ENCODE assay signal across 16 cellular contexts in the genomic region with DNA sequence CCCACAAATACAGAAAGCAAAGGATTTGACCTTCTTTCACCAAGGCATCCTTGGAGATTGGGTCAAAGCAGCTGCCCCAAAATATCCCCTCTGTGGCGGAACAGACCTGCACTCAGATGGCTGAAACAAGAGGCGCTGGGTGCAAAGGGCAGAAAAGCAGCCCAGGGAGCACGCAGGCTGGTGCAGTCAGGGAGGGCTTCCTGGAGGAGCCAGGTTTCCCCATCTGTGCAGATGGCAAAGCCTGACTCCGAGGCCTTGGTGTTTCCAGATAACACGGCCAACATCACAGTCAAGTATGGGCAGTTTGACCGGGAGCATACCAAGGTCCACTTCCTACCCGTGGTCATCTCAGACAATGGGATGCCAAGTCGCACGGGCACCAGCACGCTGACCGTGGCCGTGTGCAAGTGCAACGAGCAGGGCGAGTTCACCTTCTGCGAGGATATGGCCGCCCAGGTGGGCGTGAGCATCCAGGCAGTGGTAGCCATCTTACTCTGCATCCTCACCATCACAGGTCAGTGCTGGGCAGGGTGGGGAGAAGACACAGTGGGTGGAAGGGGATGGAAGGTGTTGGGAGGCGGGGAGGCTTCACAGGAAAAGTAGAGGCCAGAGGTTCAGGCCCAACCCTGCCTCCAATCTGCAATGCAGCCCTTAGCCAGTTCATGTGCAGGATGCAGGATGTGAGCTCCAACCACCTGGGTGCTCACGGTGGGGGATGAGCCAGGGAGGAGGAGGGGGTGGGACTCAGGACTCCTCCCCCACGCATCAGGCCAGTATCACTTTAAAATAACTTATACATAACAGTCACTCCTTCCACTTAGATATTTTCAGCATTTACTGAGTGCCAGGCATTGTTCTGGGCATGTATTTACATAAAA. TPM values are rescaled to one million over a fixed set of nuclear protein-coding genes. Genes with fewer than 3 reads are reported as not detected.
A peak's percentile ranks its signal among the peaks of the same experiment; 100 is the strongest.
DNase-seq lines count a peak whose midpoint lies in the region; ATAC-seq, FAIRE-seq and TF ChIP-seq lines count a peak whose summit lies in the region.
"Had no signal": no experiment of that assay in that cellular context is flagged by ENCODE, and none has a peak within 500 bp of the region (broad histone marks: within the 10 kb centered on the region; RNA-seq: fewer than 3 reads in every experiment).

No MANE protein-coding gene starts in this region.

- peak; percentile 40 for DNase-seq in activated CD8-positive, alpha-beta memory T cell treated with anti-CD3 and anti-CD28 coated beads, Interleukin-2, amount 50 U/mL, for 48 hours
- no peak for DNase-seq in activated CD8-positive, alpha-beta memory T cell treated with anti-CD3 and anti-CD28 coated beads, Interleukin-2, amount 50 U/mL, for 4 hours
- DNase-seq in SK-N-MC (ENCODE audit: low read depth, low spot score) (no peak), hepatocyte (ENCODE audit: low spot score) (no peak), thoracic aorta (ENCODE audit: low spot score) (no peak), frontal cortex (ENCODE audit: low spot score in 2 of 2) (no peak), germinal center (ENCODE audit: low spot score) (no peak), GM20000 (ENCODE audit: low spot score) (no peak)
- DNase-seq: EL, IMR-90, NCI-H1930 had no signal

- H3K4me3 ChIP-seq in SK-N-MC (peak overlapping the region; percentile 64), hepatocyte (no peak overlapping the region), thoracic aorta (no peak overlapping the region)

- no peaks in the 10 kb centered on the region for H3K27me3 ChIP-seq in hepatocyte
- H3K27me3 ChIP-seq in thoracic aorta (replicated peaks; ENCODE audit: insufficient read depth), result no peaks in the 10 kb centered on the region

- H3K4me1 ChIP-seq in hepatocyte (ENCODE audit: insufficient read depth), result no peaks in the 10 kb centered on the region
- H3K4me1 ChIP-seq in thoracic aorta (ENCODE audit: control insufficient read depth in 1 of 2, low read depth in 2 of 2), result peaks cover 3 to 17% of the 10 kb centered on the region in 2 donors

- 93% methylated on average over 20 of the region's 20 CpGs for WGBS in hepatocyte (ENCODE audit: low lambda C conversion rate, missing lambda C conversion rate)

- H3K36me3 ChIP-seq in SK-N-MC (ENCODE audit: insufficient read depth, low read length) (no peaks in the 10 kb centered on the region), hepatocyte (replicated peaks; ENCODE audit: insufficient read depth, low read depth) (no peaks in the 10 kb centered on the region), thoracic aorta (no peaks in the 10 kb centered on the region)

- H3K4me2 ChIP-seq in hepatocyte, result no peak overlapping the region

- no peaks in the 10 kb centered on the region for H3K9me2 ChIP-seq in hepatocyte (replicated peaks; ENCODE audit: insufficient read depth)

- no peak overlapping the region for H3K9ac ChIP-seq in SK-N-MC (ENCODE audit: insufficient read length)

- H4K20me1 ChIP-seq in hepatocyte (ENCODE audit: insufficient read depth, poor library complexity, severe bottlenecking), result no peaks in the 10 kb centered on the region

- TF ChIP-seq CTCF in hepatocyte (IDR thresholded peaks at IDR 0.05; ENCODE audit: poor library complexity) (no peak), thoracic aorta (IDR thresholded peaks at IDR 0.05) (no peak), GM20000 (IDR thresholded peaks at IDR 0.05; ENCODE audit: extremely low read depth, missing control alignments) (no peak)

- no peak overlapping the region for H2AFZ ChIP-seq in hepatocyte

- H3K9me3 ChIP-seq in SK-N-MC (ENCODE audit: low read depth, low read length) (no peaks in the 10 kb centered on the region), hepatocyte (ENCODE audit: low read depth) (no peaks in the 10 kb centered on the region), thoracic aorta (no peaks in the 10 kb centered on the region)

- H3K79me2 ChIP-seq in hepatocyte, result no peaks in the 10 kb centered on the region

- no peak for FAIRE-seq in frontal cortex (lab: Jason Lieb, UNC)
- FAIRE-seq: H54 had no signal

- H3K27ac ChIP-seq in SK-N-MC, result 0 out of 2 replicates have a peak overlapping the region, but pooled peaks have one; percentile 19
- peak overlapping the region; percentile 55 for H3K27ac ChIP-seq in hepatocyte
- peak overlapping the region; percentile 38 to 63 for H3K27ac ChIP-seq in thoracic aorta
- H3K27ac ChIP-seq: C4-2B had no signal

- no peak for ATAC-seq in thoracic aorta (ENCODE audit: insufficient number of reproducible peaks, low FRiP score, low read depth)

RNA-seq across cellular contexts. Expression of a gene that starts 26.4 kb away (rescaled TPM):
- total RNA-seq in hepatocyte (0.63 and 0.68 TPM in 2 replicates), thoracic aorta (under 1 TPM in 1 of 2 donors, not detected in 1; 0.28 TPM), frontal cortex (4.5 TPM)
- polyA plus RNA-seq in hepatocyte, result 1.3 and 1.8 TPM in 2 replicates
- total RNA-seq: IMR-90 had no signal
- polyA plus RNA-seq: IMR-90 had no signal

RNA-seq across cellular contexts. Expression of a gene that starts 34.3 kb away (rescaled TPM):
- total RNA-seq in hepatocyte (2.2 and 2.6 TPM in 2 replicates), thoracic aorta (10 to 100 TPM; 21.1 to 40.0 TPM), frontal cortex (6.1 TPM)
- polyA plus RNA-seq in hepatocyte, result 0.88 and 1.2 TPM in 2 replicates
- total RNA-seq: A172, IMR-90, OCI-LY7, RPMI7951 had no signal
- polyA plus RNA-seq: IMR-90 had no signal
